In genomic region chr5:35365756-35366155, GRCh38 we compare ENCODE assay signal across 19 cellular contexts.
"Had no signal": no experiment of that assay in that cellular context is flagged by ENCODE, and none has a peak within 500 bp of the region (broad histone marks: within the 10 kb centered on the region; RNA-seq: fewer than 3 reads in every experiment).

No MANE protein-coding gene starts in this region.

- H3K27me3 ChIP-seq: foreskin keratinocyte, spleen, transverse colon had no signal

- H3K9me3 ChIP-seq: spleen, thoracic aorta, transverse colon had no signal

- DNase-seq: effector memory CD4-positive, alpha-beta T cell; foreskin keratinocyte; kidney; left colon; mesendoderm; naive thymus-derived CD8-positive, alpha-beta T cell; posterior cingulate gyrus; right cardiac atrium; spleen; stimulated activated CD4-positive, alpha-beta T cell treated with anti-CD3 and anti-CD28 coated beads, Interleukin-15, amount 100 ng/mL, for 24 hours; stimulated activated CD4-positive, alpha-beta T cell treated with anti-CD3 and anti-CD28 coated beads, Interleukin-1b, Interleukin-23, amount 100 ng/mL, for 48 hours; stimulated activated CD4-positive, alpha-beta T cell treated with anti-CD3 and anti-CD28 coated beads, Interleukin-4, amount 100 ng/mL, for 24 hours; stimulated activated naive B cell treated with anti-CD40 and anti-IgM and Interleukin-4, amounts not matched to agents 10 μg/mL and 1 μg/mL and 100 μg/mL, for 72 hours; stimulated activated naive CD8-positive, alpha-beta T cell treated with anti-CD3 and anti-CD28 coated beads, Interleukin-15, amount 100 ng/mL, for 72 hours; substantia nigra; transverse colon had no signal

- H3K4me1 ChIP-seq: foreskin keratinocyte, spleen had no signal

- H3K4me1 Mint-ChIP-seq: naive thymus-derived CD8-positive, alpha-beta T cell; stimulated activated naive CD8-positive, alpha-beta T cell treated with anti-CD3 and anti-CD28 coated beads, Interleukin-15, amount 100 ng/mL, for 72 hours had no signal

- H3K9me3 Mint-ChIP-seq: neural crest cell; stimulated activated naive B cell treated with anti-CD40 and anti-IgM and Interleukin-4, amounts not matched to agents 10 μg/mL and 1 μg/mL and 100 μg/mL, for 72 hours; stimulated activated naive CD8-positive, alpha-beta T cell treated with anti-CD3 and anti-CD28 coated beads, Interleukin-15, amount 100 ng/mL, for 72 hours had no signal

- H3K36me3 ChIP-seq: spleen, thoracic aorta, transverse colon had no signal

- H3K4me3 Mint-ChIP-seq: naive thymus-derived CD8-positive, alpha-beta T cell; neural crest cell; stimulated activated naive B cell treated with anti-CD40 and anti-IgM and Interleukin-4, amounts not matched to agents 10 μg/mL and 1 μg/mL and 100 μg/mL, for 72 hours; stimulated activated naive CD8-positive, alpha-beta T cell treated with anti-CD3 and anti-CD28 coated beads, Interleukin-15, amount 100 ng/mL, for 72 hours had no signal

- H3K27ac Mint-ChIP-seq: naive thymus-derived CD8-positive, alpha-beta T cell; stimulated activated naive B cell treated with anti-CD40 and anti-IgM and Interleukin-4, amounts not matched to agents 10 μg/mL and 1 μg/mL and 100 μg/mL, for 72 hours had no signal

- H3K36me3 Mint-ChIP-seq: naive thymus-derived CD8-positive, alpha-beta T cell; stimulated activated naive B cell treated with anti-CD40 and anti-IgM and Interleukin-4, amounts not matched to agents 10 μg/mL and 1 μg/mL and 100 μg/mL, for 72 hours had no signal

- H3K27ac ChIP-seq: foreskin keratinocyte, spleen, thoracic aorta, transverse colon had no signal

- ATAC-seq: esophagus mucosa; foreskin keratinocyte; left colon; naive thymus-derived CD8-positive, alpha-beta T cell; right cardiac atrium; stimulated activated naive B cell treated with anti-CD40 and anti-IgM and Interleukin-4, amounts not matched to agents 10 μg/mL and 1 μg/mL and 100 μg/mL, for 72 hours; stimulated activated naive CD8-positive, alpha-beta T cell treated with anti-CD3 and anti-CD28 coated beads, Interleukin-15, amount 100 ng/mL, for 72 hours had no signal

- H3K4me3 ChIP-seq: spleen, thoracic aorta, transverse colon had no signal
